13 cellular contexts compared by ENCODE assay signal in the genomic region with DNA sequence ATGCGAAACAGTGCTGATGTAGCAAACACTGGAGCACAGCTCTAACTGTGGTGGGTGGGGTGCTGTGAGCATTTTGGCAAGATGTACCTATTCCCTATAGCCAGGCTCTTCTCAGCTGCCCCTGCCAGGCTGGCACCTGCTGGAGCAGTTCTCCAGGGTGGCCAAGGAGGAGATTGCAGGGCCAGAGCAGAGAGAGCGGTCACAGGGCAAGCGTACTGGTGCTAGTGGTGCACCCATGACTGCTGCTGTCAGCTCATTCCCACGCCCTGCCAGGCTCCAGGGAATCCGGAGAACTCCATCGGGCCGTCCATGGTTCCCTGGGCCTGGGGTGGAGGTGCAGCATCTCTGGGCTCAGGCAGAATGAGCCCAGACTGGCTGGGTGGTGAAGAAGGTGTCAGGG. TPM values are rescaled to one million over a fixed set of nuclear protein-coding genes. Genes with fewer than 3 reads are reported as not detected.
DNase-seq lines count a peak whose midpoint lies in the region; ATAC-seq and TF ChIP-seq lines count a peak whose summit lies in the region.
"Had no signal": no experiment of that assay in that cellular context is flagged by ENCODE, and none has a peak within 500 bp of the region (broad histone marks: within the 10 kb centered on the region; RNA-seq: fewer than 3 reads in every experiment).

No MANE protein-coding gene starts in this region.

- peak overlapping the region; percentile 91 for H3K4me2 ChIP-seq in PC-9
- H3K4me2 ChIP-seq in neuronal stem cell (ENCODE audit: insufficient read depth, low read length, poor library complexity, severe bottlenecking), result no peak overlapping the region

- H3K18ac ChIP-seq in neuronal stem cell (ENCODE audit: low read length), result peak overlapping the region; percentile 25

- peaks cover 22% of the 10 kb centered on the region; the same call in 1 of the 2 replicates for H3K79me2 ChIP-seq in PC-9 (ENCODE audit: low read depth)

- H4K20me1 ChIP-seq in PC-9 (ENCODE audit: insufficient read depth), result no peaks in the 10 kb centered on the region; the same call in 1 of the 2 replicates

- no peaks in the 10 kb centered on the region for H3K9me3 ChIP-seq in AG04450 (ENCODE audit: control insufficient read depth, insufficient read depth, low read length)
- no peaks in the 10 kb centered on the region for H3K9me3 ChIP-seq in PC-9 (ENCODE audit: insufficient read depth, low read depth)
- H3K9me3 ChIP-seq in neuronal stem cell (replicated peaks in 1 of 2; ENCODE audit: control insufficient read depth in 2 of 2, insufficient read depth in 1 of 2, low read depth in 1 of 2, low read length in 2 of 2), result no peaks in the 10 kb centered on the region
- H3K9me3 ChIP-seq in tibial nerve, result no peaks in the 10 kb centered on the region

- no peak overlapping the region for H4K8ac ChIP-seq in neuronal stem cell (ENCODE audit: low read depth, low read length)

- no peaks in the 10 kb centered on the region for H3K36me3 ChIP-seq in PC-9 (ENCODE audit: low read depth)
- no peaks in the 10 kb centered on the region for H3K36me3 ChIP-seq in neuronal stem cell (replicated peaks in 1 of 2; ENCODE audit: control insufficient read depth in 2 of 2, insufficient read depth in 2 of 2, low read length in 2 of 2)
- no peaks in the 10 kb centered on the region for H3K36me3 ChIP-seq in tibial nerve

- no peak for TF ChIP-seq POLR2A in tibial nerve (IDR thresholded peaks at IDR 0.05)

- H3K79me1 ChIP-seq in neuronal stem cell (ENCODE audit: low read depth, low read length), result no peaks in the 10 kb centered on the region

- H2BK12ac ChIP-seq in neuronal stem cell (ENCODE audit: low read length), result no peak overlapping the region

- no peak overlapping the region for H2AFZ ChIP-seq in PC-9
- H2AFZ ChIP-seq in neuronal stem cell (ENCODE audit: low read length), result peak overlapping the region; percentile 30

- H3K27ac ChIP-seq in AG04450 (ENCODE audit: low read depth, low read length) (no peak overlapping the region), PC-9 (no peak overlapping the region), neuronal stem cell (replicated peaks; ENCODE audit: low read length) (no peak overlapping the region), tibial nerve (no peak overlapping the region)

- H3K14ac ChIP-seq in neuronal stem cell (ENCODE audit: low read length), result peak overlapping the region; percentile 60

- no peak overlapping the region for H3K23ac ChIP-seq in neuronal stem cell (ENCODE audit: low read depth, low read length, poor library complexity)

- TF ChIP-seq EP300 in tibial nerve (IDR thresholded peaks at IDR 0.05), result no peak

- no peak for ATAC-seq in HG02981 (IDR thresholded peaks at IDR 0.05; ENCODE audit: unreplicated experiment)
- ATAC-seq in GM21528 (IDR thresholded peaks at IDR 0.05; ENCODE audit: low FRiP score, unreplicated experiment), result no peak

- CTCF ChIA-PET in AG04450 (lab: Charles Lee), result interaction anchor here (0.6 to 3.6 kb wide), 5 partner anchors 15 to 229 kb away, joined by 3 to 18 read pairs (median 4); no protein-coding TSS in a partner anchor
- CTCF ChIA-PET in PC-9 (lab: Charles Lee), result interaction anchor here (0.7 kb wide), 1 partner anchor 490 kb away, joined by 6 read pairs; no protein-coding TSS in a partner anchor

- H2BK120ac ChIP-seq in neuronal stem cell (ENCODE audit: low read depth, low read length), result no peak overlapping the region

- no peak overlapping the region for H4K91ac ChIP-seq in neuronal stem cell (ENCODE audit: low read depth, low read length, poor library complexity)

- POLR2A ChIA-PET in AG04450 (lab: Yijun Ruan, JAX), result interaction anchor here (1.1 kb wide), 1 partner anchor 10 kb away, joined by 3 read pairs; no protein-coding TSS in a partner anchor
- POLR2A ChIA-PET in PC-9 (lab: Charles Lee; ENCODE audit: unreplicated experiment), result interaction anchor here (0.5 kb wide), 1 partner anchor 70 kb away, joined by 3 read pairs; no protein-coding TSS in a partner anchor

- H3K9me2 ChIP-seq in PC-9 (ENCODE audit: insufficient read depth), result no peaks in the 10 kb centered on the region

- peak overlapping the region; percentile 72 for H2AK5ac ChIP-seq in neuronal stem cell (ENCODE audit: low read depth, low read length)

- H3K9ac ChIP-seq in neuronal stem cell (ENCODE audit: low read depth, low read length, poor library complexity), result no peak overlapping the region

- peaks cover 6% of the 10 kb centered on the region; the same call in 1 of the 2 replicates for H3F3A ChIP-seq in PC-9 (ENCODE audit: insufficient read depth, low read depth)

- peak overlapping the region; percentile 14 for H2BK15ac ChIP-seq in neuronal stem cell (ENCODE audit: low read length)

- no peak overlapping the region for H3K4ac ChIP-seq in neuronal stem cell (ENCODE audit: low read length)

- H3K27me3 ChIP-seq in AG04450 (ENCODE audit: control insufficient read depth, insufficient read depth, low read length), result peaks cover 4% of the 10 kb centered on the region
- no peaks in the 10 kb centered on the region for H3K27me3 ChIP-seq in PC-9 (ENCODE audit: insufficient read depth, low read depth)
- H3K27me3 ChIP-seq in neuronal stem cell (ENCODE audit: control insufficient read depth in 3 of 3, insufficient read depth in 3 of 3, low read depth in 1 of 3, low read length in 3 of 3), result peaks cover 0 to 53% (median 16%) of the 10 kb centered on the region in 3 experiments
- H3K27me3 ChIP-seq in tibial nerve, result peaks cover 0 to 38% of the 10 kb centered on the region in 2 donors

- BruUV-seq in PC-9 (replicated peaks; lab: Mats Ljungman, UMichigan), result no TSS peak

- peak overlapping the region; percentile 58 for H2BK5ac ChIP-seq in neuronal stem cell (ENCODE audit: low read length)

- H3K4me3 ChIP-seq in AG04450 (ENCODE audit: low read depth, low read length) (peak overlapping the region; percentile 76), PC-9 (peak overlapping the region; percentile 70; the same call in 1 of the 2 replicates), fibroblast of pulmonary artery (replicated peaks; ENCODE audit: low read depth, low read length) (peak overlapping the region; percentile 76), neuronal stem cell (ENCODE audit: low read length in 2 of 2) (no peak overlapping the region), tibial nerve (no peak overlapping the region)

- intact Hi-C loops in PC-9 (cut with micrococcal nuclease; ENCODE audit: unreplicated experiment), result loop anchor here (5.0 kb wide), 1 partner anchor 58 kb away; no protein-coding TSS in a partner anchor

- no CpG with 5 or more reads among the region's 7 CpGs for WGBS in neuronal stem cell (ENCODE audit: extremely low coverage in 2 of 2, insufficient read length in 2 of 2, insufficient replicate concordance in 1 of 2), 2 donors
- 79 to 92% methylated on average over 7 of the region's 7 CpGs for WGBS in tibial nerve, 2 donors

- TF ChIP-seq CTCF in AG04450 (IDR thresholded peaks at IDR 0.05; ENCODE audit: low read depth, low read length), result no peak
- no peak for TF ChIP-seq CTCF in PC-9 (conservative IDR thresholded peaks at IDR 0.05)
- TF ChIP-seq CTCF in fibroblast of pulmonary artery (IDR thresholded peaks at IDR 0.05; ENCODE audit: low read length, missing control alignments), result no peak
- TF ChIP-seq CTCF in tibial nerve (IDR thresholded peaks at IDR 0.05), result no peak

- H3K4me1 ChIP-seq in PC-9 (replicated peaks; ENCODE audit: insufficient read depth) (peaks cover 33% of the 10 kb centered on the region), neuronal stem cell (ENCODE audit: control insufficient read depth in 2 of 2, insufficient read depth in 1 of 2, low read depth in 1 of 2, low read length in 2 of 2) (peaks cover 10 to 20% of the 10 kb centered on the region in 2 donors), tibial nerve (peaks cover 0 to 24% (median 15%) of the 10 kb centered on the region in 4 donors)

- DNase-seq in AG04450 (ENCODE audit: low read depth, low spot score), result no peak
- no peak for DNase-seq in PC-9
- no peak for DNase-seq in fibroblast of pulmonary artery (ENCODE audit: low read depth)
- DNase-seq in neuronal stem cell (ENCODE audit: low spot score), result no peak
- DNase-seq in middle frontal gyrus (ENCODE audit: extremely low spot score, low spot score), result no peak
- no peak for DNase-seq in tibial nerve (ENCODE audit: low spot score in 2 of 2)
- DNase-seq: activated CD8-positive, alpha-beta memory T cell treated with anti-CD3 and anti-CD28 coated beads for 24 hours; amygdala; NCI-H2029; NCI-H526; occipital lobe had no signal

RNA-seq across cellular contexts. Expression of a gene that starts 2.1 kb away (rescaled TPM):
- polyA plus RNA-seq in AG04450 (2011; rRNA removed), result 10.9 and 13.1 TPM in 2 replicates
- 4.8 and 5.6 TPM in 2 replicates for polyA minus RNA-seq in AG04450 (2011; rRNA and poly(A)+ RNA removed)
- total RNA-seq in PC-9 (2021), result 0.73 and 1.6 TPM in 2 replicates
- 4.7 TPM for polyA plus RNA-seq in neuronal stem cell (2013, experiment 1 of 2)
- 5.0 TPM for polyA plus RNA-seq in neuronal stem cell (2013, experiment 2 of 2)
- 1 to 10 TPM in 2 of 4 donors, under 1 TPM in 2; 0.30 to 2.0 (median 0.86) TPM for total RNA-seq in tibial nerve

Comparison
In these comparisons a context has a peak if more than half of its experiments do, and no peak if none do; other contexts are left out.
1. H3K4me3 ChIP-seq: peak in AG04450 (single experiment), PC-9 (single experiment) and fibroblast of pulmonary artery (single experiment); none in neuronal stem cell (0 of 2) and tibial nerve (0 of 4).